Comparison of ENCODE assay signal across 8 cellular contexts in genomic region chr7:44122529-44122928, GRCh38.
DNase-seq lines count a peak whose midpoint lies in the region; ATAC-seq and TF ChIP-seq lines count a peak whose summit lies in the region.

No MANE protein-coding gene starts in this region.

- DNase-seq in RWPE2 (ENCODE audit: low spot score): no peak
- DNase-seq in fibroblast of mammary gland (ENCODE audit: low read depth): no peak
- DNase-seq in retinal pigment epithelial cell (ENCODE audit: low read depth): no peak
- no peak for DNase-seq in cerebellar nuclear complex (lab: John Stamatoyannopoulos, UW)
- DNase-seq in NCI-H524 treated with DMSO at 0.1 percent for 48 hours (lab: John Stamatoyannopoulos, UW): no peak

- peak overlapping the region; percentile 97 for H3K4me3 ChIP-seq in GM12875 (ENCODE audit: low read depth, low read length)
- H3K4me3 ChIP-seq in RWPE2 (ENCODE audit: severe bottlenecking): peak overlapping the region; percentile 89
- peak overlapping the region; percentile 63 for H3K4me3 ChIP-seq in fibroblast of mammary gland (ENCODE audit: control insufficient read depth, low read depth, low read length)
- peak overlapping the region; percentile 65 for H3K4me3 ChIP-seq in retinal pigment epithelial cell (ENCODE audit: low read length)

- TF ChIP-seq CTCF in GM12875 (IDR thresholded peaks at IDR 0.05; ENCODE audit: borderline replicate concordance, insufficient read depth, low read depth, low read length): no peak
- no peak for TF ChIP-seq CTCF in RWPE2 (IDR thresholded peaks at IDR 0.05; ENCODE audit: poor library complexity, severe bottlenecking)
- no peak for TF ChIP-seq CTCF in fibroblast of mammary gland (conservative IDR thresholded peaks at IDR 0.05; ENCODE audit: control insufficient read depth, insufficient read depth, low read depth, low read length)
- TF ChIP-seq CTCF in retinal pigment epithelial cell (conservative IDR thresholded peaks at IDR 0.05; ENCODE audit: low read depth, low read length): no peak

- H3K4me1 ChIP-seq in RWPE2 (ENCODE audit: insufficient read depth, poor library complexity, severe bottlenecking): peaks cover 6% of the 10 kb centered on the region

- no peak for ATAC-seq in RWPE2 (ENCODE audit: low read depth)
- no peak for ATAC-seq in GM21576 (IDR thresholded peaks at IDR 0.05; ENCODE audit: unreplicated experiment)
- ATAC-seq in HG03442 (IDR thresholded peaks at IDR 0.05; ENCODE audit: unreplicated experiment): no peak

- peak overlapping the region; percentile 44 for H3K27ac ChIP-seq in RWPE2 (ENCODE audit: poor library complexity, severe bottlenecking)

- H3K36me3 ChIP-seq in RWPE2 (ENCODE audit: low read depth): peaks cover 48% of the 10 kb centered on the region

- no peaks in the 10 kb centered on the region for H3K27me3 ChIP-seq in RWPE2 (ENCODE audit: insufficient read depth, poor library complexity, severe bottlenecking)

- H3K9me3 ChIP-seq in RWPE2 (ENCODE audit: severe bottlenecking): no peaks in the 10 kb centered on the region
